In genomic region chr6:142945446-142946180, GRCh38 we compare ENCODE assay signal across 8 cellular contexts.
DNase-seq lines count a peak whose midpoint lies in the region; ATAC-seq lines count a peak whose summit lies in the region.

No MANE protein-coding gene starts in this region.

- ATAC-seq in HG03103 (IDR thresholded peaks at IDR 0.05; ENCODE audit: low read depth, unreplicated experiment) = peak; percentile 8

- DNase-seq in NCI-H1417 (lab: John Stamatoyannopoulos, UW) = peak; percentile 59 to 90 (median 82)
- no peak for DNase-seq in NCI-H1417 treated with DMSO at 0.1 percent for 48 hours (lab: John Stamatoyannopoulos, UW)
- DNase-seq in T follicular helper cell (ENCODE audit: low read depth) = peak; percentile 69
- DNase-seq in anterior cingulate cortex (lab: John Stamatoyannopoulos, UW) = peak in 39 of 58 donors; percentile 13 to 82 (median 64)
- DNase-seq in hippocampal formation (lab: John Stamatoyannopoulos, UW) = peak; percentile 67 to 72
- no peak for DNase-seq in skeletal muscle cell (ENCODE audit: low read depth)
- no peak for DNase-seq in ecto neural progenitor cell (ENCODE audit: low spot score)

- H3K4me3 ChIP-seq in skeletal muscle cell (ENCODE audit: low read depth, low read length) = peak overlapping the region; percentile 92

Comparison
In these comparisons a context has a peak if more than half of its experiments do, and no peak if none do; other contexts are left out.
1. DNase-seq: peak in NCI-H1417 (3 of 3), T follicular helper cell (single experiment), anterior cingulate cortex (39 of 58) and hippocampal formation (2 of 2); none in NCI-H1417 treated with DMSO at 0.1 percent for 48 hours (single experiment), skeletal muscle cell (single experiment) and ecto neural progenitor cell (single experiment).